7 cellular contexts compared by ENCODE assay signal in the genomic region with DNA sequence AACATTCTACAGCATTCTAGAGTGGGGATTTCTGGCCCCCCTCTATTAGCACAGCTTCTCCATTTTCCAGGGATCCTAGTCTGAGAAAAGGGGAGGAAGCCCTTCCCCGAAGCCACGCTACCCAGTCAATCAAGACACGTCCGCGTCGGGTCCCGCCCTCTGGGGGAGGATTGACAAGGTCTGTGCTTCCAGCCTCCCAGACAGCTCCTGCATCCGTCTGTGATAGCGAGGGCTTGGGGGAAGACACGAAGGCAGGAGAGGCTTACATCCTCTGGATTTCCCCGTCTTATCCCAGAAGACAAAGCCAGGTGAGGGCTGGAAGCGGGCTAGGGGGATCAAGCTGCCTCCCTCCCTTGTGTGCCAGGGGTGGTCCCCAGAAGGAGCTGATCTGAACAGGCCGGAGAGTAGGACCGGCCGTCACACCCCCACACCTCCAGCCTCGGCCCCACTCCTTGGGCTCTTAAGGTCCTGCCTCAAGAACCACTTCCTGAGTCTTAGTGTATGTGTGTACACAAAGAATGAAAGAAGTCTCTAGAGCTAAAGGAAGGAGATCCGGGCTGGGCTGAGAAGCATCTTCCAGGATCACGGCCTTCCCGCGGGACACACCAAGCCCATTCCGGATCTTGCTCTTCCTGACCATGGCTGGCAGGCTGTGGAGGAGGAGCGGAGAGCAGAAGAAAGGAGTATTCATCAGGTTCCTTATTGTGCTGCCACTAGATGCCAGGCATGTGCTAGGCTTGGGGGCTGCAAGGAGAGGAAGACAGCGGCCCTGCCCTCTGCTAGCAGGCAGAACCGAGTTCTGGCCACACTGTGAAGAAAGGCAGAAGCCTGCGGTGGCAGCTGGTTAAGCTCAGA. TPM values are rescaled to one million over a fixed set of nuclear protein-coding genes. Genes with fewer than 3 reads are reported as not detected.
DNase-seq lines count a peak whose midpoint lies in the region; ATAC-seq and TF ChIP-seq lines count a peak whose summit lies in the region.

No MANE protein-coding gene starts in this region.

- 8% methylated on average over 25 of the region's 25 CpGs for WGBS in hepatocyte (ENCODE audit: low lambda C conversion rate, missing lambda C conversion rate)
- 5 to 11% (median 6%) methylated on average over 25 of the region's 25 CpGs for WGBS in psoas muscle, 3 donors

- H3K27me3 ChIP-seq in hepatocyte, result no peaks in the 10 kb centered on the region
- no peaks in the 10 kb centered on the region for H3K27me3 ChIP-seq in psoas muscle (ENCODE audit: insufficient read depth in 3 of 3, low read length in 2 of 3)

- TF ChIP-seq CTCF in hepatocyte (IDR thresholded peaks at IDR 0.05; ENCODE audit: poor library complexity), result no peak
- no peak for TF ChIP-seq CTCF in psoas muscle (IDR thresholded peaks at IDR 0.05)

- peak overlapping the region; percentile 25 for H2AFZ ChIP-seq in hepatocyte

- H3K27ac ChIP-seq in hepatocyte (peak overlapping the region; percentile 99), psoas muscle (peak overlapping the region; percentile 94)

- H3K9me3 ChIP-seq in hepatocyte (ENCODE audit: low read depth) (no peaks in the 10 kb centered on the region), psoas muscle (no peaks in the 10 kb centered on the region)

- peaks cover 26% of the 10 kb centered on the region for H4K20me1 ChIP-seq in hepatocyte (ENCODE audit: insufficient read depth, poor library complexity, severe bottlenecking)

- ATAC-seq in HG02642 (IDR thresholded peaks at IDR 0.05; ENCODE audit: poor library complexity, unreplicated experiment) (peak; percentile 59), psoas muscle (peak; percentile 74 to 79 (median 76))

- peak; percentile 42 for DNase-seq in NCI-H1105 (lab: John Stamatoyannopoulos, UW)
- peak; percentile 88 to 94 for DNase-seq in SW 1271 (lab: John Stamatoyannopoulos, UW)
- peak; percentile 95 for DNase-seq in astrocyte of the hippocampus (ENCODE audit: low read depth, low spot score)
- peak; percentile 94 for DNase-seq in hepatocyte (ENCODE audit: low spot score)
- DNase-seq in psoas muscle, result peak; percentile 92 to 94

- no peaks in the 10 kb centered on the region for H3K36me3 ChIP-seq in hepatocyte (replicated peaks; ENCODE audit: insufficient read depth, low read depth)
- peaks cover 5 to 32% of the 10 kb centered on the region in 2 donors for H3K36me3 ChIP-seq in psoas muscle (ENCODE audit: insufficient read depth in 1 of 2, low read depth in 1 of 2)

- H3K4me3 ChIP-seq in hepatocyte (peak overlapping the region; percentile 97), psoas muscle (peak overlapping the region; percentile 98)

- no peaks in the 10 kb centered on the region for H3K9me2 ChIP-seq in hepatocyte (replicated peaks; ENCODE audit: insufficient read depth)

- peak overlapping the region; percentile 81 for H3K4me2 ChIP-seq in hepatocyte

- intact Hi-C loops in psoas muscle (cut with DNase I), result loop anchor here in 1 of 2 donors (2.0 kb wide), 1 partner anchor 25 kb away; no protein-coding TSS in a partner anchor

- peaks cover 22% of the 10 kb centered on the region for H3K4me1 ChIP-seq in hepatocyte (ENCODE audit: insufficient read depth)
- peaks cover 41% of the 10 kb centered on the region for H3K4me1 ChIP-seq in psoas muscle

- H3K79me2 ChIP-seq in hepatocyte, result peaks cover 54% of the 10 kb centered on the region

- peak; percentile 40 for TF ChIP-seq POLR2A in GM15510 (IDR thresholded peaks at IDR 0.05; ENCODE audit: borderline replicate concordance, extremely low read depth, insufficient read length)

RNA-seq across cellular contexts. Expression of a gene that starts 1.0 kb away (rescaled TPM):
- total RNA-seq in hepatocyte (1,401 and 1,504 TPM in 2 replicates), psoas muscle (1,000 to 10,000 TPM in 2 of 4 donors, 100 to 1,000 TPM in 2; 592 to 1,401 (median 983) TPM)
- polyA plus RNA-seq in hepatocyte (2,624 and 2,749 TPM in 2 replicates), psoas muscle (1,000 to 10,000 TPM; 1,147 to 2,407 (median 1,257) TPM)

RNA-seq across cellular contexts. Expression of a gene that starts 9.6 kb away (rescaled TPM):
- 36.2 and 48.7 TPM in 2 replicates for total RNA-seq in hepatocyte
- polyA plus RNA-seq in hepatocyte, result 38.0 and 43.7 TPM in 2 replicates
- total RNA-seq in psoas muscle, result 10 to 100 TPM; 11.4 to 25.4 (median 16.0) TPM
- 10 to 100 TPM in 2 of 3 donors, 1 to 10 TPM in 1; 7.0 to 14.0 (median 11.9) TPM for polyA plus RNA-seq in psoas muscle

RNA-seq across cellular contexts. Expression of a gene that starts 13.1 kb away (rescaled TPM):
- total RNA-seq in hepatocyte (7.9 and 10.8 TPM in 2 replicates), psoas muscle (1 to 10 TPM in 3 of 4 donors, under 1 TPM in 1; 0.88 to 4.8 (median 1.4) TPM)
- polyA plus RNA-seq in hepatocyte (3.7 and 4.1 TPM in 2 replicates), psoas muscle (1 to 10 TPM in 2 of 3 donors, under 1 TPM in 1; 0.34 to 3.7 (median 2.3) TPM)

RNA-seq across cellular contexts. Expression of a gene that starts 14.0 kb away (rescaled TPM):
- 159 and 177 TPM in 2 replicates for total RNA-seq in hepatocyte
- polyA plus RNA-seq in hepatocyte, result 227 and 236 TPM in 2 replicates
- 100 to 1,000 TPM; 127 to 193 (median 165) TPM for total RNA-seq in psoas muscle
- 100 to 1,000 TPM; 185 to 260 (median 228) TPM for polyA plus RNA-seq in psoas muscle

RNA-seq across cellular contexts. Expression of a gene that starts 22.1 kb away (rescaled TPM):
- total RNA-seq in hepatocyte, result 13.0 and 15.2 TPM in 2 replicates
- polyA plus RNA-seq in hepatocyte, result 18.9 and 22.8 TPM in 2 replicates
- total RNA-seq in psoas muscle, result 100 to 1,000 TPM; 297 to 433 (median 350) TPM
- 100 to 1,000 TPM in 2 of 3 donors, 10 to 100 TPM in 1; 51.8 to 254 (median 152) TPM for polyA plus RNA-seq in psoas muscle

Comparison
In these comparisons a context has a peak if more than half of its experiments do, and no peak if none do; other contexts are left out.
1. Peak in every context shown above with its lines: DNase-seq, ATAC-seq, H3K4me3 ChIP-seq and H3K27ac ChIP-seq.
2. DNase-seq: peak in every context shown above with its lines; median percentile 95 in astrocyte of the hippocampus; 94 in hepatocyte; 93 in psoas muscle; 91 in SW 1271; 42 in NCI-H1105.